8 cellular contexts compared by ENCODE assay signal in the genomic region with DNA sequence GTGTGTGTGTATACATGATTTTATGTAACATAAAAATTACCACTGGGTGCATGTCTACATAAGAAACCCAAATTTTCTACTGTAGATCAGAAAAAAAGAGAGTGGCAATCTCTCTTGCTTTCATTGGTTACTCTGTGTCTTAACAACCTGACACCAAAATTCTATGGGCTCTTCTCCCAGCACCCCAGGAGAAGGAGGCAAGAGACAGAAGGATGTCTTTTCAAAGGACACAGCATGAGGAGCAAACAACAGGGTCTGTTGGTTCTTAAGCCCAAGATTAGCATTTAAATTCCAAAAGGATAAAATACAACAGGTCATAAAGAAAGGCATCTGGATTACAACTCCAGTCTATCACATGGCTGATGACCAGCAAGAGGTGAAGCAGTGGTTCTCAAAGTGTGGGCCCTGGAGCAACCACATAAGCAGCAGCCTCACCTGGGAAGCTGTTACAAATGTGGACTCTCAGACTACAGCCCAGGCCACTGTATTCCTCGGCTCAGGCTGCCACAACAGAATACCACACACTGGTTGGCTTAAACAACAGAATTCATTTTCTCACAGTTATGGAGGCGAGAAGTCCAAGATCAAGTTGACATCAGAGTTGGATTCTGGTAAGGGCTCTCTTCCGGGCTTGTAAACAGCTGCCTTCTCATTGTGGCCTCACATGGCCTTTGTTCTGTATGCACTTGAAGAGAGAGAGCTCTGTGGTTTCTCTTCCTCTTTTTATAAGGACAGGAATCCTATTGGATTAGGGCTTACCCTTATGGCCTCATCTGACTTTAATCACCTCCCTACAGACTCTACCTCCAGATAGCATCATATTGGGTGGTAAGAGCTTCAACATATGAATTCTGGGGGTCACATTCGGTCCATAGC.
A peak's percentile ranks its signal among the peaks of the same experiment; 100 is the strongest.
DNase-seq lines count a peak whose midpoint lies in the region; ATAC-seq and TF ChIP-seq lines count a peak whose summit lies in the region.

No MANE protein-coding gene starts in this region.

- peaks cover 15% of the 10 kb centered on the region for H3K4me1 Mint-ChIP-seq in activated CD8-positive, alpha-beta T cell treated with anti-CD3 and anti-CD28 coated beads for 36 hours (ENCODE audit: low read depth)

- peak; percentile 87 for ATAC-seq in GM21360 (IDR thresholded peaks at IDR 0.05; ENCODE audit: unreplicated experiment)
- ATAC-seq in HG03521 (IDR thresholded peaks at IDR 0.05; ENCODE audit: unreplicated experiment): peak; percentile 80
- peak; percentile 28 for ATAC-seq in activated CD8-positive, alpha-beta T cell treated with anti-CD3 and anti-CD28 coated beads for 36 hours

- peak; percentile 16 for DNase-seq in COLO668 (lab: John Stamatoyannopoulos, UW; ENCODE audit: unreplicated experiment)
- DNase-seq in activated CD8-positive, alpha-beta T cell treated with anti-CD3 and anti-CD28 coated beads for 36 hours: no peak
- no peak for DNase-seq in amygdala (lab: John Stamatoyannopoulos, UW)
- no peak for DNase-seq in dermis blood vessel endothelial cell
- no peak for DNase-seq in GM10266 (ENCODE audit: extremely low spot score)
- no peak for DNase-seq in stimulated activated CD4-positive, alpha-beta T cell treated with anti-CD3 and anti-CD28 coated beads, Interleukin-2, amount 100 ng/mL, for 48 hours

- POLR2A ChIA-PET in activated CD8-positive, alpha-beta T cell treated with anti-CD3 and anti-CD28 coated beads for 36 hours (lab: Charles Lee): no interaction called here

- H3K9me3 Mint-ChIP-seq in activated CD8-positive, alpha-beta T cell treated with anti-CD3 and anti-CD28 coated beads for 36 hours: no peaks in the 10 kb centered on the region

- no peaks in the 10 kb centered on the region for H3K36me3 Mint-ChIP-seq in activated CD8-positive, alpha-beta T cell treated with anti-CD3 and anti-CD28 coated beads for 36 hours (ENCODE audit: low read depth)

- no peak overlapping the region for H3K4me3 Mint-ChIP-seq in activated CD8-positive, alpha-beta T cell treated with anti-CD3 and anti-CD28 coated beads for 36 hours

- no peak for TF ChIP-seq CTCF in activated CD8-positive, alpha-beta T cell treated with anti-CD3 and anti-CD28 coated beads for 36 hours (IDR thresholded peaks at IDR 0.05)
- TF ChIP-seq CTCF in GM10266 (IDR thresholded peaks at IDR 0.05; ENCODE audit: control insufficient read depth, insufficient read depth, low read depth, missing control alignments): no peak

- H3K27me3 Mint-ChIP-seq in activated CD8-positive, alpha-beta T cell treated with anti-CD3 and anti-CD28 coated beads for 36 hours: no peaks in the 10 kb centered on the region

- H3K27ac Mint-ChIP-seq in activated CD8-positive, alpha-beta T cell treated with anti-CD3 and anti-CD28 coated beads for 36 hours: no peak overlapping the region

- CTCF ChIA-PET in activated CD8-positive, alpha-beta T cell treated with anti-CD3 and anti-CD28 coated beads for 36 hours (lab: Charles Lee): no interaction called here

- intact Hi-C loops in activated CD8-positive, alpha-beta T cell treated with anti-CD3 and anti-CD28 coated beads for 36 hours (cut with micrococcal nuclease): no loop called here

Comparison
In these comparisons a context has a peak if more than half of its experiments do, and no peak if none do; other contexts are left out.
1. ATAC-seq: peak in every context shown above with its lines; median percentile 87 in GM21360; 80 in HG03521; 28 in activated CD8-positive, alpha-beta T cell treated with anti-CD3 and anti-CD28 coated beads for 36 hours.